ENCODE assay signal across 8 cellular contexts in the genomic region with DNA sequence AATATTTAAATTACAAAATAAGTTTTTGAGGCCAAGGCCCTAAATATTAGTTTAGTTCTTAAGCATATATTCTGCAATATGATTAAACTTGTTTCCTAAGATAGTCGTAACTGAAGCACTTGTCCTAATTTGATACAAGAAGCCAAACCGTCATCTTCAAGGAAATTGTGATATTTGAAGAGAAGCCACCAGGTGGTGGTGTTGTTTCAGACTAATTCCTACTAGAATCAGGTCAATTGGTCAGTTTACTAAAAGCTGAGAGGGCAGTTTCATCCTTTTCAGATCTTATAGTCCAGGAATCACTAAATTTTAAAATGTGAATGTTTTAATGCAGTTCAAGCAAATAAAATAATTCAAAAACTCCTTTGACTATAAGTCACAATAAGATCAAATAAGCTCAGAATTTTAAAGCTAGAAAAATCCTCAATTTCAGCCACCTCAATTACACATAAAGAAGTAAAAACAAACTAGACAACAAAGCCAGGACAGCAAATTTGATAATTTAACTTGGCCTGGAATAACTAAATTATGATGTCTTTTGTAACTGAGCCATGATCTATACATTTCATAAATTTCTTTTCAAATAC. TPM values are rescaled to one million over a fixed set of nuclear protein-coding genes. Genes with fewer than 3 reads are reported as not detected.
DNase-seq lines count a peak whose midpoint lies in the region; ATAC-seq and TF ChIP-seq lines count a peak whose summit lies in the region.

No MANE protein-coding gene starts in this region.

- TF ChIP-seq CTCF in AG10803 (conservative IDR thresholded peaks at IDR 0.05; ENCODE audit: low read length) (peak; percentile 70), GM12865 (IDR thresholded peaks at IDR 0.05; ENCODE audit: insufficient read depth, low read depth, low read length, missing control alignments) (peak; percentile 43), KMS-11 (conservative IDR thresholded peaks at IDR 0.05; ENCODE audit: low read depth, low read length) (peak; percentile 77), mesothelial cell of epicardium (IDR thresholded peaks at IDR 0.05; ENCODE audit: unreplicated experiment) (peak; percentile 59)

- DNase-seq in AG10803 (ENCODE audit: low read depth) (peak; percentile 61), GM12865 (ENCODE audit: low read depth) (peak; percentile 70), OCI-M2 (lab: John Stamatoyannopoulos, UW; ENCODE audit: unreplicated experiment) (peak; percentile 34), dermis blood vessel endothelial cell (peak; percentile 76), mesothelial cell of epicardium (ENCODE audit: low spot score in 2 of 2, unreplicated experiment in 2 of 2) (no peak), sciatic nerve (ENCODE audit: low spot score) (no peak)

- H3K4me3 Mint-ChIP-seq in mesothelial cell of epicardium, result no peak overlapping the region

- no peaks in the 10 kb centered on the region for H3K9me3 Mint-ChIP-seq in mesothelial cell of epicardium

- no peak overlapping the region for H3K27ac ChIP-seq in KMS-11

- H3K27me3 ChIP-seq in KMS-11 (ENCODE audit: insufficient read depth, low read depth), result no peaks in the 10 kb centered on the region

- no peaks in the 10 kb centered on the region for H4K20me1 ChIP-seq in KMS-11 (ENCODE audit: insufficient read depth)

- no peaks in the 10 kb centered on the region for H3K79me2 ChIP-seq in KMS-11 (ENCODE audit: insufficient read depth, low read depth)

- no peak overlapping the region for H3K9ac ChIP-seq in KMS-11

- no peaks in the 10 kb centered on the region for H3K36me3 ChIP-seq in KMS-11 (ENCODE audit: insufficient read depth)

- ATAC-seq in sciatic nerve (no peak), HG03196 (IDR thresholded peaks at IDR 0.05; ENCODE audit: unreplicated experiment) (no peak)

- H3K4me3 ChIP-seq in AG10803 (ENCODE audit: low read length), result no peak overlapping the region
- no peak overlapping the region for H3K4me3 ChIP-seq in GM12865 (ENCODE audit: low read depth, low read length)
- H3K4me3 ChIP-seq in KMS-11 (IDR thresholded peaks at IDR 0.05; ENCODE audit: insufficient read depth, low read depth, low read length), result no peak overlapping the region

- no peaks in the 10 kb centered on the region for H3K36me3 Mint-ChIP-seq in mesothelial cell of epicardium

- H2AFZ ChIP-seq in KMS-11 (ENCODE audit: low read depth), result no peak overlapping the region

- peaks cover 10% of the 10 kb centered on the region for H3K27me3 Mint-ChIP-seq in mesothelial cell of epicardium (ENCODE audit: low read depth)

- no peaks in the 10 kb centered on the region for H3K4me1 ChIP-seq in KMS-11 (ENCODE audit: low read depth, poor library complexity, severe bottlenecking)

- no peaks in the 10 kb centered on the region for H3K4me1 Mint-ChIP-seq in mesothelial cell of epicardium

- no peak overlapping the region for H3K4me2 ChIP-seq in KMS-11

- intact Hi-C loops in sciatic nerve (cut with DNase I), result no loop called here

- no peak overlapping the region for H3K27ac Mint-ChIP-seq in mesothelial cell of epicardium

RNA-seq across cellular contexts. Expression of gene ARL1, which starts 7.1 kb away (rescaled TPM):
- total RNA-seq in dermis blood vessel endothelial cell, result 105 and 138 TPM in 2 replicates
- 78.2 to 82.5 TPM (median 78.5 TPM) in 3 replicates for total RNA-seq in mesothelial cell of epicardium
- 80.6 TPM for total RNA-seq in sciatic nerve

Comparison
In these comparisons a context has a peak if more than half of its experiments do, and no peak if none do; other contexts are left out.
1. DNase-seq: peak in AG10803 (single experiment), GM12865 (single experiment), OCI-M2 (single experiment) and dermis blood vessel endothelial cell (single experiment); none in mesothelial cell of epicardium (0 of 2) and sciatic nerve (single experiment).
2. Peak in every context shown above with its lines, with median percentiles within 50 percentile points of each other: CTCF ChIP-seq.